ENCODE assay signal across 17 cellular contexts in the genomic region with DNA sequence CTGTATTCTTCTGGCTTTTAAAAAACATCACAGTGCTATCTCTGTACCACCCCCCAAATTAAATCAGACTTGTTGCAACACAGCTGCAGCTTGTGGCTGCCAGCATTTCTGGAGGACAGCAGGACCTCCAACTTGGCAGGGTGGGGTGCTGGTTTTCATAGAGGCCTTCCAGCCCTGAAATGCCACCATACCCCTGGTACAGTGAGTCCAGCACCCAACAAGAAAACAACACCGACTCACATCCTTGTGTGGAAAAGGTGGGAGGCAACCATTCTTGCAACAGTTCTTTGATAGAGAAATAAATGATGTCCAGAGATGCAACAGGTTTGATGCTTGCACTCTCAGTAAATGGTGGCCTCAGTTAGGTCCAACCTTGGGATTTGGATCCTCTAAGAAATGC.
DNase-seq lines count a peak whose midpoint lies in the region; ATAC-seq, FAIRE-seq and TF ChIP-seq lines count a peak whose summit lies in the region.
"Had no signal": no experiment of that assay in that cellular context is flagged by ENCODE, and none has a peak within 500 bp of the region (broad histone marks: within the 10 kb centered on the region; RNA-seq: fewer than 3 reads in every experiment).

No MANE protein-coding gene starts in this region.

- no peak overlapping the region for H3K27ac Mint-ChIP-seq in activated CD4-positive, alpha-beta T cell treated with anti-CD3 and anti-CD28 coated beads, Interleukin-2, amount 10 ng/mL, durations not matched to agents 24 days and 14 days
- H3K27ac Mint-ChIP-seq: HFFc6 had no signal

- H3K36me3 ChIP-seq in HCT116 (ENCODE audit: control insufficient read depth in 1 of 2, insufficient read depth in 2 of 2, low read length in 2 of 2) (no peaks in the 10 kb centered on the region), body of pancreas (replicated peaks in 1 of 2; ENCODE audit: insufficient read depth in 1 of 2, low read depth in 2 of 2) (no peaks in the 10 kb centered on the region), suprapubic skin (no peaks in the 10 kb centered on the region), pancreas (no peaks in the 10 kb centered on the region)
- H3K36me3 ChIP-seq: Peyer's patch had no signal

- POLR2A ChIA-PET in HCT116 (lab: Charles Lee) = interaction anchor here (0.6 to 2.6 kb wide), 3 partner anchors 11 to 96 kb away, joined by 3 to 15 read pairs (median 11); a partner anchor contains a TSS

- H3K9me3 Mint-ChIP-seq in activated CD4-positive, alpha-beta T cell treated with anti-CD3 and anti-CD28 coated beads, Interleukin-2, amount 10 ng/mL, durations not matched to agents 24 days and 14 days = no peaks in the 10 kb centered on the region
- H3K9me3 Mint-ChIP-seq: HFFc6 had no signal

- no peak for TF ChIP-seq RAD21 in HCT116 (IDR thresholded peaks at IDR 0.05; ENCODE audit: low read depth)

- no peak for DNase-seq in HCT116 (ENCODE audit: low read depth, low spot score)
- no peak for DNase-seq in body of pancreas
- peak; percentile 46 for DNase-seq in medulla oblongata (ENCODE audit: extremely low spot score)
- DNase-seq in suprapubic skin (ENCODE audit: low spot score in 2 of 2) = no peak
- DNase-seq in pancreas = no peak
- no peak for DNase-seq in activated CD4-positive, alpha-beta T cell treated with anti-CD3 and anti-CD28 coated beads, Interleukin-2, amount 10 ng/mL, durations not matched to agents 24 days and 14 days
- DNase-seq: ACHN, AML-193, EL, HFFc6, KBM-7, NCI-H1048, NCI-H524, Peyer's patch had no signal

- TF ChIP-seq EP300 in suprapubic skin (IDR thresholded peaks at IDR 0.05) = no peak

- TF ChIP-seq CTCF in HCT116 (IDR thresholded peaks at IDR 0.05 in 2 of 3, conservative IDR thresholded peaks at IDR 0.05 in 1 of 3; ENCODE audit: borderline replicate concordance in 1 of 3, insufficient read depth in 1 of 3, low read depth in 2 of 3, low read length in 2 of 3) (no peak), body of pancreas (IDR thresholded peaks at IDR 0.05) (no peak), suprapubic skin (IDR thresholded peaks at IDR 0.05) (no peak), pancreas (IDR thresholded peaks at IDR 0.05) (no peak)

- ATAC-seq in HCT116 (no peak), body of pancreas (no peak), GM18502 (IDR thresholded peaks at IDR 0.05; ENCODE audit: poor library complexity, unreplicated experiment) (no peak), pancreas (no peak)
- ATAC-seq: Right ventricle myocardium inferior had no signal

- H3K4me1 ChIP-seq in HCT116 (ENCODE audit: control insufficient read depth in 1 of 2, insufficient read depth in 2 of 2, low read length in 2 of 2) (peaks cover 37 to 44% of the 10 kb centered on the region in 2 experiments), body of pancreas (peaks cover 30% of the 10 kb centered on the region), suprapubic skin (peaks cover 35% of the 10 kb centered on the region), pancreas (peaks cover 0 to 6% (median 0%) of the 10 kb centered on the region in 3 donors)

- peak overlapping the region; percentile 7; the same call in 1 of the 2 replicates for H3K9ac ChIP-seq in HCT116 (ENCODE audit: low read length)

- RAD21 ChIA-PET in HCT116 (lab: Charles Lee; ENCODE audit: low non-redundant PET in 1 of 2, low total read pairs in 2 of 2, uncharacterized antibody in 2 of 2, unreplicated experiment in 2 of 2) = interaction anchor here in 1 of 2 experiments (1.2 kb wide), 1 partner anchor 87 kb away, joined by 4 read pairs; no protein-coding TSS in a partner anchor

- no peak for FAIRE-seq in pancreas (lab: Jason Lieb, UNC)
- FAIRE-seq: H1 had no signal

- H3K4me2 ChIP-seq in HCT116 (ENCODE audit: low read length) = peak overlapping the region; percentile 77; the same call in 1 of the 2 replicates

- WGBS in body of pancreas, 2 donors = 62 to 90% methylated on average over 1 of the region's 1 CpG
- 67% methylated on average over 1 of the region's 1 CpG for WGBS in suprapubic skin
- WGBS in pancreas, 2 donors = 95 to 96% methylated on average over 1 of the region's 1 CpG

- no TSS peak for BruUV-seq in HCT116 (replicated peaks; lab: Mats Ljungman, UMichigan)

- peaks cover 13% of the 10 kb centered on the region for H3K4me1 Mint-ChIP-seq in activated CD4-positive, alpha-beta T cell treated with anti-CD3 and anti-CD28 coated beads, Interleukin-2, amount 10 ng/mL, durations not matched to agents 24 days and 14 days

- H3K4me3 ChIP-seq in HCT116 (replicated peaks in 1 of 2; ENCODE audit: low read depth in 1 of 2, low read length in 2 of 2) (no peak overlapping the region), body of pancreas (no peak overlapping the region), suprapubic skin (no peak overlapping the region), pancreas (no peak overlapping the region)
- H3K4me3 ChIP-seq: Peyer's patch had no signal

- no peak overlapping the region for H3K4me3 Mint-ChIP-seq in activated CD4-positive, alpha-beta T cell treated with anti-CD3 and anti-CD28 coated beads, Interleukin-2, amount 10 ng/mL, durations not matched to agents 24 days and 14 days
- H3K4me3 Mint-ChIP-seq: HFFc6 had no signal

- H3K9me2 ChIP-seq in HCT116 (ENCODE audit: insufficient read depth) = no peaks in the 10 kb centered on the region

- no peak overlapping the region for H3K27ac ChIP-seq in HCT116 (ENCODE audit: low read depth, low read length)
- H3K27ac ChIP-seq in body of pancreas = peak overlapping the region in 3 of 4 donors; percentile 66 to 80 (median 73)
- H3K27ac ChIP-seq in suprapubic skin = peak overlapping the region; percentile 15
- H3K27ac ChIP-seq in pancreas = peak overlapping the region in 2 of 4 donors; percentile 71 to 80
- H3K27ac ChIP-seq: Peyer's patch had no signal

- CTCF ChIA-PET in HCT116 (lab: Charles Lee) = interaction anchor here (1.2 kb wide), 1 partner anchor 12 kb away, joined by 3 read pairs; no protein-coding TSS in a partner anchor

- no peaks in the 10 kb centered on the region for H4K20me1 ChIP-seq in HCT116 (ENCODE audit: insufficient read depth)

- H3K27me3 Mint-ChIP-seq in activated CD4-positive, alpha-beta T cell treated with anti-CD3 and anti-CD28 coated beads, Interleukin-2, amount 10 ng/mL, durations not matched to agents 24 days and 14 days = peaks cover 20% of the 10 kb centered on the region

- H3K27me3 ChIP-seq in HCT116 (ENCODE audit: insufficient read depth, low read length) = no peaks in the 10 kb centered on the region
- H3K27me3 ChIP-seq in body of pancreas = no peaks in the 10 kb centered on the region
- no peaks in the 10 kb centered on the region for H3K27me3 ChIP-seq in suprapubic skin
- no peaks in the 10 kb centered on the region for H3K27me3 ChIP-seq in pancreas
- H3K27me3 ChIP-seq: Peyer's patch had no signal

- no peaks in the 10 kb centered on the region for H3K36me3 Mint-ChIP-seq in activated CD4-positive, alpha-beta T cell treated with anti-CD3 and anti-CD28 coated beads, Interleukin-2, amount 10 ng/mL, durations not matched to agents 24 days and 14 days (ENCODE audit: low read depth)

- intact Hi-C loops in HCT116 (cut with micrococcal nuclease) = loop anchor here (5.0 kb wide), 1 partner anchor 95 kb away; a partner anchor contains a TSS
- intact Hi-C loops in body of pancreas (cut with DNase I) = no loop called here
- intact Hi-C loops in pancreas (cut with DNase I) = no loop called here
- intact Hi-C loops in activated CD4-positive, alpha-beta T cell treated with anti-CD3 and anti-CD28 coated beads, Interleukin-2, amount 10 ng/mL, durations not matched to agents 24 days and 14 days (cut with micrococcal nuclease) = no loop called here

- no peaks in the 10 kb centered on the region for H3K9me3 ChIP-seq in HCT116 (ENCODE audit: control insufficient read depth in 1 of 2, insufficient read depth in 1 of 2, low read depth in 1 of 2, low read length in 2 of 2)
- no peaks in the 10 kb centered on the region for H3K9me3 ChIP-seq in body of pancreas
- no peaks in the 10 kb centered on the region for H3K9me3 ChIP-seq in suprapubic skin
- no peaks in the 10 kb centered on the region for H3K9me3 ChIP-seq in pancreas
- H3K9me3 ChIP-seq: Peyer's patch had no signal

- no peaks in the 10 kb centered on the region for H3K79me2 ChIP-seq in HCT116 (ENCODE audit: insufficient read depth, low read length)

- TF ChIP-seq POLR2A in HCT116 (IDR thresholded peaks at IDR 0.05; ENCODE audit: borderline replicate concordance, extremely low read depth, insufficient read depth, insufficient read length) = no peak
- no peak for TF ChIP-seq POLR2A in body of pancreas (IDR thresholded peaks at IDR 0.05)
- no peak for TF ChIP-seq POLR2A in suprapubic skin (IDR thresholded peaks at IDR 0.05)

- H2AFZ ChIP-seq in HCT116 (ENCODE audit: low read depth, low read length, poor library complexity, severe bottlenecking) = no peak overlapping the region

TF ChIP-seq in HCT116, 20 proteins besides CTCF, POLR2A, EP300 and RAD21:
- TF ChIP-seq YY1 (IDR thresholded peaks at IDR 0.05; ENCODE audit: extremely low read depth, insufficient replicate concordance, low read depth, low read length) (no peak), ELF1 (IDR thresholded peaks at IDR 0.05; ENCODE audit: borderline replicate concordance, low read depth) (no peak), ZNF274 (IDR thresholded peaks at IDR 0.05; ENCODE audit: low read depth, low read length) (no peak)
- TF ChIP-seq, protein P1, sequence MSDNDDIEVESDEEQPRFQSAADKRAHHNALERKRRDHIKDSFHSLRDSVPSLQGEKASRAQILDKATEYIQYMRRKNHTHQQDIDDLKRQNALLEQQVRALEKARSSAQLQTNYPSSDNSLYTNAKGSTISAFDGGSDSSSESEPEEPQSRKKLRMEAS (IDR thresholded peaks at IDR 0.05) = 0 out of 2 replicates have a peak, but pooled peaks have one; percentile 19
